Comparison of ENCODE assay signal across 7 cellular contexts in the genomic region with DNA sequence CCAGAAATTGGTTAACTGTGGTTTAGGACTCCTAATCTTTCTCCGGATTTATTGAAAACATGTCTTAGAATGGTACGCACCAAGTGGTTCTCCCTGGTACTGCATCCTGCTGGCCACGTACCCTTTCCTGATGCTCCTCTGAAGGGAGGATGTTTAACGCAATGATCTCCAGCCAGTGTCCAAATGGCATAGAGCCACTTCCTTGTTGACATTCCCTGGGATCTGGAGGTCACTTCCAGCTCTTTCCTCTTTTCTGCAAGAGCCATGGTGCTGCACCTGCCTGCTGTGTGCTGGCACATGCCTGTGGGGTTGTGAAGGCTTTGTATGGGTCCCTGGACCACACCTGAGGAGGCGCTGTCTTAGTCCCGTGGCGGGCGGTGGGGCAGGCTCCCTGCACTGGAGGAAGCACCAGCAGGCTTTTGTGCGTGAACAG. TPM values are rescaled to one million over a fixed set of nuclear protein-coding genes. Genes with fewer than 3 reads are reported as not detected.
DNase-seq lines count a peak whose midpoint lies in the region; FAIRE-seq and TF ChIP-seq lines count a peak whose summit lies in the region.

No MANE protein-coding gene starts in this region.

- POLR2A ChIA-PET in endothelial cell of umbilical vein (lab: Charles Lee) = no interaction called here

- H3K4me3 ChIP-seq in endothelial cell of umbilical vein (replicated peaks in 1 of 3; ENCODE audit: insufficient read depth in 1 of 3, low read depth in 1 of 3, low read length in 3 of 3) (no peak overlapping the region), sigmoid colon (no peak overlapping the region)

- CTCF ChIA-PET in endothelial cell of umbilical vein (lab: Charles Lee) = interaction anchor here (0.5 to 2.5 kb wide), 5 partner anchors 11 to 1261 kb away, joined by 3 to 10 read pairs (median 4); no protein-coding TSS in a partner anchor

- no peaks in the 10 kb centered on the region for H3K9me1 ChIP-seq in endothelial cell of umbilical vein (replicated peaks; ENCODE audit: control insufficient read depth, extremely low read depth, insufficient read depth, low read length)

- no peak overlapping the region for H3K4me2 ChIP-seq in endothelial cell of umbilical vein (ENCODE audit: insufficient read depth, low read length)

- TF ChIP-seq POLR2A in endothelial cell of umbilical vein (IDR thresholded peaks at IDR 0.05; ENCODE audit: low read depth, low read length) (no peak), sigmoid colon (IDR thresholded peaks at IDR 0.05) (no peak), GM12892 (IDR thresholded peaks at IDR 0.05; ENCODE audit: low read depth, low read length) (no peak)

- dilution Hi-C loops in endothelial cell of umbilical vein (cut with MboI; ENCODE audit: extremely low pct_ligation_motif_present, low sequenced_read_pairs) = no loop called here

- H3K36me3 ChIP-seq in endothelial cell of umbilical vein (ENCODE audit: control insufficient read depth in 2 of 2, extremely low read depth in 1 of 2, insufficient read depth in 2 of 2, low read length in 2 of 2) (no peaks in the 10 kb centered on the region), sigmoid colon (no peaks in the 10 kb centered on the region)

- WGBS in sigmoid colon, 2 donors = 37 to 62% methylated on average over 9 of the region's 9 CpGs

- H3K27me3 ChIP-seq in endothelial cell of umbilical vein (ENCODE audit: control insufficient read depth in 2 of 2, insufficient read depth in 2 of 2, low read length in 2 of 2) = no peaks in the 10 kb centered on the region
- no peaks in the 10 kb centered on the region for H3K27me3 ChIP-seq in sigmoid colon

- DNase-seq in NCI-H748 (lab: John Stamatoyannopoulos, UW; ENCODE audit: unreplicated experiment) (peak; percentile 52), endothelial cell of umbilical vein (ENCODE audit: low read depth, low spot score) (peak; percentile 17), sigmoid colon (no peak), GM03348 (ENCODE audit: low spot score) (no peak), NCI-H1417 treated with DMSO at 0.1 percent for 48 hours (lab: John Stamatoyannopoulos, UW) (no peak), GM12892 (ENCODE audit: insufficient read length) (no peak)

- peak; percentile 81 for TF ChIP-seq CTCF in GM12872 (IDR thresholded peaks at IDR 0.05; ENCODE audit: insufficient read depth, low read depth, low read length)
- TF ChIP-seq CTCF in endothelial cell of umbilical vein (IDR thresholded peaks at IDR 0.05; ENCODE audit: extremely low read depth in 1 of 2, insufficient read depth in 1 of 2, low read depth in 1 of 2, low read length in 2 of 2) = peak; percentile 53 to 58
- TF ChIP-seq CTCF in sigmoid colon (IDR thresholded peaks at IDR 0.05) = peak in 3 of 4 experiments; percentile 17 to 39 (median 18)

- FAIRE-seq in endothelial cell of umbilical vein (lab: Jason Lieb, UNC) = peak; percentile 49
- no peak for FAIRE-seq in GM12892 (lab: Jason Lieb, UNC)

- TF ChIP-seq EP300 in sigmoid colon (IDR thresholded peaks at IDR 0.05) = no peak

- peaks cover 3% of the 10 kb centered on the region for H4K20me1 ChIP-seq in endothelial cell of umbilical vein (replicated peaks; ENCODE audit: control insufficient read depth, extremely low read depth, insufficient read depth, low read length)

- H3K79me2 ChIP-seq in endothelial cell of umbilical vein (ENCODE audit: control insufficient read depth, insufficient read depth, low read length) = peaks cover 13% of the 10 kb centered on the region

- H3K4me1 ChIP-seq in endothelial cell of umbilical vein (ENCODE audit: control insufficient read depth, extremely low read depth, insufficient read depth, low read length) (no peaks in the 10 kb centered on the region), sigmoid colon (peaks cover 0 to 22% (median 19%) of the 10 kb centered on the region in 4 donors)

- no peak overlapping the region for H2AFZ ChIP-seq in endothelial cell of umbilical vein (ENCODE audit: low read depth, low read length)

- H3K27ac ChIP-seq in endothelial cell of umbilical vein (ENCODE audit: insufficient read depth, low read depth, low read length) = no peak overlapping the region
- H3K27ac ChIP-seq in sigmoid colon = no peak overlapping the region

- BruUV-seq in endothelial cell of umbilical vein (replicated peaks; lab: Mats Ljungman, UMichigan) = no TSS peak

- intact Hi-C loops in endothelial cell of umbilical vein (cut with micrococcal nuclease) = no loop called here
- intact Hi-C loops in sigmoid colon (cut with DNase I) = no loop called here

- no peaks in the 10 kb centered on the region for H3K9me3 ChIP-seq in endothelial cell of umbilical vein (replicated peaks; ENCODE audit: control insufficient read depth, insufficient read depth, low read length)
- H3K9me3 ChIP-seq in sigmoid colon = no peaks in the 10 kb centered on the region

- H3K9ac ChIP-seq in endothelial cell of umbilical vein (replicated peaks; ENCODE audit: extremely low read depth, insufficient read depth, low read length) = no peak overlapping the region

TF ChIP-seq in endothelial cell of umbilical vein, 7 proteins besides CTCF, POLR2A, EP300 and RAD21:
- no peak for TF ChIP-seq EZH2 (IDR thresholded peaks at IDR 0.05; ENCODE audit: borderline replicate concordance, low read depth, low read length, severe bottlenecking)

RNA-seq across cellular contexts. Expression of gene GALNT2, which starts 53.9 kb away (rescaled TPM):
- total RNA-seq in endothelial cell of umbilical vein = 71.7 and 77.5 TPM in 2 replicates
- polyA plus RNA-seq in endothelial cell of umbilical vein = 51.8 and 56.3 TPM in 2 replicates
- 56.8 and 62.3 TPM in 2 replicates for polyA plus RNA-seq in endothelial cell of umbilical vein (2011; cell fraction: cytosol; rRNA removed)
- polyA plus RNA-seq in endothelial cell of umbilical vein (2011; cell fraction: nucleus; rRNA removed) = 52.3 and 56.6 TPM in 2 replicates
- 90.9 and 108 TPM in 2 replicates for polyA plus RNA-seq in endothelial cell of umbilical vein (2012)
- 62.0 and 63.0 TPM in 2 replicates for polyA minus RNA-seq in endothelial cell of umbilical vein
- 93.1 TPM for polyA minus RNA-seq in endothelial cell of umbilical vein (2011; cell fraction: cytosol; rRNA and poly(A)+ RNA removed)
- 36.9 and 38.8 TPM in 2 replicates for polyA minus RNA-seq in endothelial cell of umbilical vein (2011; cell fraction: nucleus; rRNA and poly(A)+ RNA removed)
- total RNA-seq in sigmoid colon = 10 to 100 TPM; 32.6 to 38.5 (median 37.8) TPM
- 10 to 100 TPM in 1 of 3 donors, 1 to 10 TPM in 2; 8.4 to 43.8 (median 9.5) TPM for polyA plus RNA-seq in sigmoid colon
- 12.8 TPM for polyA plus RNA-seq in GM12892 (2012; ENCODE audit: missing spikeins)

Comparison
In these comparisons a context has a peak if more than half of its experiments do, and no peak if none do; other contexts are left out.
1. CTCF ChIP-seq: peak in every context shown above with its lines; median percentile 81 in GM12872; 56 in endothelial cell of umbilical vein; 18 in sigmoid colon.
2. DNase-seq: peak in NCI-H748 (single experiment) and endothelial cell of umbilical vein (single experiment); none in sigmoid colon (single experiment), GM03348 (single experiment), NCI-H1417 treated with DMSO at 0.1 percent for 48 hours (single experiment) and GM12892 (single experiment).